ENCODE assay signal across 10 cellular contexts in the genomic region with DNA sequence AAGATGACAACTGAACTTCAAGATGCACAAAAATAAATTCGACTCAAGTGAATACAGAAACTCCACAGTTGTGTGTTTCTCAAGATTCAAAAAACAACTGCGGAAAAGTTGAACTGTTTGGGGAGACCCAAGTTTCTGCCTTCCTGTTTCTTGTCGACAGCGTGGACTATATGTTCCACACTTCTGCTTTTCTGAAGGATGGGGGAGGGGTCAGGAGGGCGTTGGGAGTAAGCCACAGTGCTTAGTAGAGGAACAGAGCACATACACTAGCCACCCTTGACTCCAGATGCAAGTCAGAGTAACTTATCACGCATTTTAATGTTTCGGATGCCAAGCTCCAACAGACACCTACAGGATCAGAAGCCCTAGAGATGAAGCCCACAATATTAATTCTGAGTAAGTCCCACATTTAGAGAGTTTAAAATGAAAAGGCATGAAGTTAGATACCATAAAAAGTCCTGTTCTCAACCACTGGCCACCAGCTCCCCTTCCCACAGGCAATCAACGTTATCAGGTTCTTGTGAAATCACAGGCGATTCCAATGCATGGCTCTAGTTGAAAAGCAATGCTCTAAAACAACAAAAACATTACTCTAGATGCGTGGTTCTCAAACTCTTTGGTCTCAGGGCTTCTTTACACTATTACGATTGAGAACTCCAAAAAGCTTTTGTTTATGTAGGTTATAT. TPM values are rescaled to one million over a fixed set of nuclear protein-coding genes. Genes with fewer than 3 reads are reported as not detected.
A peak's percentile ranks its signal among the peaks of the same experiment; 100 is the strongest.
DNase-seq lines count a peak whose midpoint lies in the region; ATAC-seq and TF ChIP-seq lines count a peak whose summit lies in the region.
"Had no signal": no experiment of that assay in that cellular context is flagged by ENCODE, and none has a peak within 500 bp of the region (broad histone marks: within the 10 kb centered on the region; RNA-seq: fewer than 3 reads in every experiment).

No MANE protein-coding gene starts in this region.

- no peak for TF ChIP-seq CTCF in adrenal gland (IDR thresholded peaks at IDR 0.05)
- TF ChIP-seq CTCF in gastroesophageal sphincter (IDR thresholded peaks at IDR 0.05): no peak

- ATAC-seq in GM19455 (IDR thresholded peaks at IDR 0.05; ENCODE audit: unreplicated experiment): peak; percentile 40
- ATAC-seq in HG03378 (IDR thresholded peaks at IDR 0.05; ENCODE audit: unreplicated experiment): peak; percentile 61
- ATAC-seq in GM21619 (IDR thresholded peaks at IDR 0.05; ENCODE audit: unreplicated experiment): no peak
- no peak for ATAC-seq in gastroesophageal sphincter

- peaks cover 0 to 77% (median 20%) of the 10 kb centered on the region in 11 experiments; a peak in 14 of 22 replicates for H4K20me1 ChIP-seq in BLaER1 treated with 17β-estradiol and CSF1 and Interleukin-3, amounts not matched to agents 10 nM and 100 nM

- peak overlapping the region; percentile 68 to 93 (median 81) for H3K4me2 ChIP-seq in BLaER1 treated with 17β-estradiol and CSF1 and Interleukin-3, amounts not matched to agents 10 nM and 100 nM

- peak overlapping the region; percentile 28 to 89 (median 81) for H3K27ac ChIP-seq in BLaER1 treated with 17β-estradiol and CSF1 and Interleukin-3, amounts not matched to agents 10 nM and 100 nM
- H3K27ac ChIP-seq in adrenal gland (peak overlapping the region in 1 of 5 donors; percentile 5), gastroesophageal sphincter (peak overlapping the region in 1 of 4 donors; percentile 12)

- peaks cover 47 to 70% (median 58%) of the 10 kb centered on the region in 10 experiments for H3K4me1 ChIP-seq in BLaER1 treated with 17β-estradiol and CSF1 and Interleukin-3, amounts not matched to agents 10 nM and 100 nM
- H3K4me1 ChIP-seq in adrenal gland (replicated peaks in 1 of 2): peaks cover 18 to 34% of the 10 kb centered on the region in 2 donors
- peaks cover 0 to 61% (median 10%) of the 10 kb centered on the region in 3 donors for H3K4me1 ChIP-seq in gastroesophageal sphincter

- H3K9ac ChIP-seq in BLaER1 treated with 17β-estradiol and CSF1 and Interleukin-3, amounts not matched to agents 10 nM and 100 nM: peak overlapping the region; percentile 34 to 80 (median 67); a peak in 20 of 22 replicates

- H3K27me3 ChIP-seq in BLaER1 treated with 17β-estradiol and CSF1 and Interleukin-3, amounts not matched to agents 10 nM and 100 nM: no peaks in the 10 kb centered on the region
- no peaks in the 10 kb centered on the region for H3K27me3 ChIP-seq in adrenal gland
- no peaks in the 10 kb centered on the region for H3K27me3 ChIP-seq in gastroesophageal sphincter

- H3K36me3 ChIP-seq in BLaER1 treated with 17β-estradiol and CSF1 and Interleukin-3, amounts not matched to agents 10 nM and 100 nM: peaks cover 5 to 50% (median 37%) of the 10 kb centered on the region in 11 experiments; a peak in 20 of 22 replicates
- no peaks in the 10 kb centered on the region for H3K36me3 ChIP-seq in adrenal gland (replicated peaks in 1 of 2)
- no peaks in the 10 kb centered on the region for H3K36me3 ChIP-seq in gastroesophageal sphincter

- 79 to 83% (median 80%) methylated on average over 11 of the region's 11 CpGs for WGBS in adrenal gland, 4 donors
- WGBS in gastroesophageal sphincter (ENCODE audit: low coverage in 1 of 2), 2 donors: 77 to 80% methylated on average over 10 of the region's 11 CpGs

- intact Hi-C loops in adrenal gland (cut with DNase I): no loop called here

- H3K9me3 ChIP-seq in BLaER1 treated with 17β-estradiol and CSF1 and Interleukin-3, amounts not matched to agents 10 nM and 100 nM (replicated peaks in 1 of 11): peaks cover 0 to 27% (median 20%) of the 10 kb centered on the region in 11 experiments; a peak in 19 of 22 replicates
- no peaks in the 10 kb centered on the region for H3K9me3 ChIP-seq in adrenal gland (replicated peaks in 1 of 3)
- no peaks in the 10 kb centered on the region for H3K9me3 ChIP-seq in gastroesophageal sphincter

- H3K4me3 ChIP-seq in BLaER1 treated with 17β-estradiol and CSF1 and Interleukin-3, amounts not matched to agents 10 nM and 100 nM: peak overlapping the region in 6 of 10 experiments; percentile 2 to 46 (median 40); a peak in 9 of 20 replicates
- H3K4me3 ChIP-seq in adrenal gland (no peak overlapping the region), gastroesophageal sphincter (no peak overlapping the region)

- DNase-seq in adrenal gland (peak in 6 of 7 donors; percentile 41 to 69 (median 52)), NCI-H1930 (lab: John Stamatoyannopoulos, UW) (no peak), SK-N-DZ (ENCODE audit: low spot score) (no peak)
- DNase-seq: HFFc6; NK-92 treated with Interleukin-12 subunit alpha and Interleukin-12 subunit beta, amount 100 ng/mL, for 24 hours had no signal

- no peak for TF ChIP-seq EP300 in gastroesophageal sphincter (IDR thresholded peaks at IDR 0.05)

- TF ChIP-seq POLR2A in adrenal gland (IDR thresholded peaks at IDR 0.05): no peak
- no peak for TF ChIP-seq POLR2A in gastroesophageal sphincter (IDR thresholded peaks at IDR 0.05)

RNA-seq across cellular contexts. Expression of a gene that starts 4.2 kb away (rescaled TPM):
- total RNA-seq in adrenal gland (10 to 100 TPM; 17.2 to 34.0 (median 25.3) TPM), gastroesophageal sphincter (10 to 100 TPM; 25.6 to 37.8 (median 28.9) TPM)
- 10 to 100 TPM; 12.2 to 15.6 (median 13.2) TPM for polyA plus RNA-seq in adrenal gland
- polyA plus RNA-seq in SK-N-DZ (2014; cell fraction: cytosol; rRNA removed): 20.4 and 26.1 TPM in 2 replicates
- 33.0 and 85.3 TPM in 2 replicates for polyA plus RNA-seq in SK-N-DZ (2014; cell fraction: nucleus; rRNA removed)

Comparison
In these comparisons a context has a peak if more than half of its experiments do, and no peak if none do; other contexts are left out.
1. H3K4me3 ChIP-seq: peak in BLaER1 treated with 17β-estradiol and CSF1 and Interleukin-3, amounts not matched to agents 10 nM and 100 nM (6 of 10); none in adrenal gland (0 of 4) and gastroesophageal sphincter (0 of 2).
2. ATAC-seq: peak in GM19455 (single experiment) and HG03378 (single experiment); none in GM21619 (single experiment) and gastroesophageal sphincter (single experiment).
3. DNase-seq: peak in adrenal gland (6 of 7); none in NCI-H1930 (0 of 2) and SK-N-DZ (single experiment).